30 cellular contexts compared by ENCODE assay signal in genomic region chr20:11776687-11777086, GRCh38.
"Had no signal": no experiment of that assay in that cellular context is flagged by ENCODE, and none has a peak within 500 bp of the region (broad histone marks: within the 10 kb centered on the region; RNA-seq: fewer than 3 reads in every experiment).

No MANE protein-coding gene starts in this region.

- H3K36me3 ChIP-seq: gastrocnemius medialis, left ventricle myocardium inferior, right lobe of liver, thoracic aorta, uterus had no signal

- H3K4me1 ChIP-seq: gastrocnemius medialis, left ventricle myocardium inferior, right lobe of liver, uterus had no signal

- ATAC-seq: activated T-cell treated with anti-CD3 and anti-CD28 coated beads, Interleukin-2, amount 50 U/mL, for 4 hours; activated T-helper 17 cell treated with anti-CD3 and anti-CD28 coated beads, Interleukin-2, amount 50 U/mL, for 72 hours; effector memory CD8-positive, alpha-beta T cell; gastrocnemius medialis; mucosa of descending colon; natural killer cell treated with Interleukin-12 subunit alpha and Interleukin-12 subunit beta and Interleukin-15 and Interleukin-18, amount 100 ng/mL, for 72 hours; stimulated activated effector memory CD8-positive, alpha-beta T cell treated with anti-CD3 and anti-CD28 coated beads, Interleukin-12 subunit alpha, Interleukin-12 subunit beta, amount 100 ng/mL, for 72 hours had no signal

- H3K27me3 Mint-ChIP-seq: activated CD4-positive, alpha-beta memory T cell treated with anti-CD3 and anti-CD28 coated beads, Interleukin-2, amount 10 ng/mL, durations not matched to agents 7 days and 5 days; activated CD4-positive, alpha-beta T cell treated with anti-CD3 and anti-CD28 coated beads, Interleukin-2, amount 10 ng/mL, durations not matched to agents 7 days and 5 days; activated T-helper 17 cell treated with anti-CD3 and anti-CD28 coated beads, Interleukin-2, amount 50 U/mL, for 72 hours; effector memory CD8-positive, alpha-beta T cell; natural killer cell treated with Interleukin-12 subunit alpha and Interleukin-12 subunit beta and Interleukin-15 and Interleukin-18, amount 100 ng/mL, for 72 hours; stimulated activated naive CD8-positive, alpha-beta T cell treated with anti-CD3 and anti-CD28 coated beads, Interleukin-15, Interleukin-2, amounts not matched to agents 100 ng/mL and 50 ng/mL, for 24 hours; type B pancreatic cell had no signal

- H3K27ac ChIP-seq: gastrocnemius medialis, left ventricle myocardium inferior, right lobe of liver, skin epidermis, thoracic aorta, uterus had no signal

- H3K9me3 ChIP-seq: gastrocnemius medialis, mucosa of descending colon, right lobe of liver, thoracic aorta, uterus had no signal

- H3K4me1 Mint-ChIP-seq: activated CD4-positive, alpha-beta memory T cell treated with anti-CD3 and anti-CD28 coated beads, Interleukin-2, amount 10 ng/mL, durations not matched to agents 7 days and 5 days; activated CD4-positive, alpha-beta T cell treated with anti-CD3 and anti-CD28 coated beads, Interleukin-2, amount 10 ng/mL, durations not matched to agents 7 days and 5 days; activated T-helper 17 cell treated with anti-CD3 and anti-CD28 coated beads, Interleukin-2, amount 50 U/mL, for 72 hours; stimulated activated effector memory CD8-positive, alpha-beta T cell treated with anti-CD3 and anti-CD28 coated beads, Interleukin-12 subunit alpha, Interleukin-12 subunit beta, amount 100 ng/mL, for 72 hours had no signal

- H3K27ac Mint-ChIP-seq: activated CD4-positive, alpha-beta memory T cell treated with anti-CD3 and anti-CD28 coated beads, Interleukin-2, amount 10 ng/mL, durations not matched to agents 7 days and 5 days; activated CD4-positive, alpha-beta T cell treated with anti-CD3 and anti-CD28 coated beads, Interleukin-2, amount 10 ng/mL, durations not matched to agents 7 days and 5 days; activated T-helper 17 cell treated with anti-CD3 and anti-CD28 coated beads, Interleukin-2, amount 50 U/mL, for 72 hours; effector memory CD8-positive, alpha-beta T cell; natural killer cell treated with Interleukin-12 subunit alpha and Interleukin-12 subunit beta and Interleukin-15 and Interleukin-18, amount 100 ng/mL, for 72 hours; stimulated activated effector memory CD8-positive, alpha-beta T cell treated with anti-CD3 and anti-CD28 coated beads, Interleukin-12 subunit alpha, Interleukin-12 subunit beta, amount 100 ng/mL, for 72 hours; stimulated activated naive CD8-positive, alpha-beta T cell treated with anti-CD3 and anti-CD28 coated beads, Interleukin-15, Interleukin-2, amounts not matched to agents 100 ng/mL and 50 ng/mL, for 24 hours; type B pancreatic cell had no signal

- H3K27me3 ChIP-seq: gastrocnemius medialis, right lobe of liver, uterus had no signal

- H3K4me3 Mint-ChIP-seq: activated CD4-positive, alpha-beta memory T cell treated with anti-CD3 and anti-CD28 coated beads, Interleukin-2, amount 10 ng/mL, durations not matched to agents 7 days and 5 days; activated CD4-positive, alpha-beta T cell treated with anti-CD3 and anti-CD28 coated beads, Interleukin-2, amount 10 ng/mL, durations not matched to agents 7 days and 5 days; activated T-cell treated with anti-CD3 and anti-CD28 coated beads, Interleukin-2, amount 50 U/mL, for 4 hours; activated T-helper 17 cell treated with anti-CD3 and anti-CD28 coated beads, Interleukin-2, amount 50 U/mL, for 72 hours; effector memory CD8-positive, alpha-beta T cell; natural killer cell treated with Interleukin-12 subunit alpha and Interleukin-12 subunit beta and Interleukin-15 and Interleukin-18, amount 100 ng/mL, for 72 hours; stimulated activated effector memory CD8-positive, alpha-beta T cell treated with anti-CD3 and anti-CD28 coated beads, Interleukin-12 subunit alpha, Interleukin-12 subunit beta, amount 100 ng/mL, for 72 hours; stimulated activated naive CD8-positive, alpha-beta T cell treated with anti-CD3 and anti-CD28 coated beads, Interleukin-15, Interleukin-2, amounts not matched to agents 100 ng/mL and 50 ng/mL, for 24 hours; type B pancreatic cell had no signal

- H3K36me3 Mint-ChIP-seq: stimulated activated effector memory CD8-positive, alpha-beta T cell treated with anti-CD3 and anti-CD28 coated beads, Interleukin-12 subunit alpha, Interleukin-12 subunit beta, amount 100 ng/mL, for 72 hours; type B pancreatic cell had no signal

- H3K4me3 ChIP-seq: gastrocnemius medialis, left ventricle myocardium inferior, lung, mucosa of descending colon, right lobe of liver, skin epidermis, thoracic aorta, uterus had no signal

- DNase-seq: activated CD4-positive, alpha-beta memory T cell treated with anti-CD3 and anti-CD28 coated beads, Interleukin-2, amount 10 ng/mL, durations not matched to agents 7 days and 5 days; activated CD4-positive, alpha-beta T cell treated with anti-CD3 and anti-CD28 coated beads for 1 hour; activated CD4-positive, alpha-beta T cell treated with anti-CD3 and anti-CD28 coated beads, Interleukin-2, amount 10 ng/mL, durations not matched to agents 7 days and 5 days; activated gamma-delta T cell treated with Interleukin-2 at 50 U/mL for 16 hours; activated naive CD4-positive, alpha-beta T cell treated with anti-CD3 and anti-CD28 coated beads, Interleukin-2, amount 50 U/mL, for 16 hours; activated T-cell treated with anti-CD3 and anti-CD28 coated beads, Interleukin-2, amount 50 U/mL, for 4 hours; amniotic stem cell; caudate nucleus; cortex of kidney; effector memory CD8-positive, alpha-beta T cell; erythroblast; gastrocnemius medialis; glutamatergic neuron; islet precursor cell; left ventricle myocardium inferior; mucosa of descending colon; posterior cingulate gyrus; right lobe of liver; stimulated activated CD4-positive, alpha-beta T cell treated with anti-CD3 and anti-CD28 coated beads, Interleukin-12 subunit alpha, Interleukin-12 subunit beta, amount 100 ng/mL, for 4 hours; stimulated activated CD4-positive, alpha-beta T cell treated with anti-CD3 and anti-CD28 coated beads, Interleukin-4, amount 100 ng/mL, for 24 hours; T-helper 2 cell; uterus had no signal
